In the genomic region with DNA sequence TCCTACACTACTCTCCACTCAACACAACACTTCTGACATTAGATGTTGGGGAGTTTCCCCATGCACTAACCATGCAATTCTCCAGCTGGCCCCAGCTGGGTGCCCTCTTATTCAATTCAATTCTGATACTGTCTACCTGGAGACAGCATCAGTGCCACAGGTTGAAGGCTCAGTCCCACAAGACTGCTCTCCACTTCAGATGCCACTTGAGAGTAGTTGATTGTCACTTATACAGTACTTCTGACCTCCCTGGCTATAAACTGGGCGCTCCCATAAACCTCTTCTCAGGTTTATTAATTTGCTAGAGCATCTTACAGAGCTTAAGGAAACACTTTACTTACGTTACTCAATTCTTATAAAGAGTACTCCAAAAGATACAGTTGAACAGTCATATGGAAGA, we compare ENCODE assay signal across 23 cellular contexts.
"Had no signal": no experiment of that assay in that cellular context is flagged by ENCODE, and none has a peak within 500 bp of the region (broad histone marks: within the 10 kb centered on the region; RNA-seq: fewer than 3 reads in every experiment).

No MANE protein-coding gene starts in this region.

- H3K27ac ChIP-seq: ascending aorta, cardiac muscle cell, colonic mucosa, gastroesophageal sphincter, ovary, right lobe of liver, transverse colon had no signal

- DNase-seq: activated CD4-positive, alpha-beta memory T cell treated with anti-CD3 and anti-CD28 coated beads for 36 hours; activated CD4-positive, alpha-beta T cell treated with anti-CD3 and anti-CD28 coated beads, Interleukin-2, amount 10 ng/mL, durations not matched to agents 24 days and 14 days; activated CD4-positive, CD25-positive, alpha-beta regulatory T cell treated with anti-CD3 and anti-CD28 coated beads, Interleukin-2, amount 50 U/mL, for 72 hours; activated CD8-positive, alpha-beta memory T cell treated with anti-CD3 and anti-CD28 coated beads, Interleukin-2, amount 50 U/mL, for 48 hours; activated gamma-delta T cell; activated naive CD4-positive, alpha-beta T cell treated with anti-CD3 and anti-CD28 coated beads, Interleukin-2, amount 10 ng/mL, durations not matched to agents 7 days and 5 days; activated naive CD8-positive, alpha-beta T cell treated with anti-CD3 and anti-CD28 coated beads, Interleukin-2, amount 10 ng/mL, durations not matched to agents 7 days and 5 days; activated T-cell treated with anti-CD3 and anti-CD28 coated beads, Interleukin-2, amount 50 U/mL, for 24 hours; cerebellar nuclear complex; colonic mucosa; effector memory CD4-positive, alpha-beta T cell; head of caudate nucleus; hippocampal formation; left cardiac atrium; naive B cell; ovary; right lobe of liver; stimulated activated CD4-positive, alpha-beta T cell treated with anti-CD3 and anti-CD28 coated beads, Interleukin-2, amount 100 ng/mL, for 48 hours; stimulated activated naive CD4-positive, alpha-beta T cell treated with Interleukin-2 at 50 U/mL for 16 hours; transverse colon had no signal

- H3K9me3 ChIP-seq: ascending aorta, colonic mucosa, gastroesophageal sphincter, ovary, right lobe of liver, transverse colon had no signal

- H3K4me3 ChIP-seq: ascending aorta, cardiac muscle cell, colonic mucosa, gastroesophageal sphincter, ovary, right lobe of liver, transverse colon had no signal

- H3K4me1 ChIP-seq: ascending aorta, colonic mucosa, gastroesophageal sphincter, right lobe of liver, transverse colon had no signal

- H3K36me3 ChIP-seq: ascending aorta, cardiac muscle cell, colonic mucosa, gastroesophageal sphincter, ovary, right lobe of liver, transverse colon had no signal

- ATAC-seq: gastroesophageal sphincter, left cardiac atrium, right lobe of liver had no signal

- H3K27me3 ChIP-seq: ascending aorta, cardiac muscle cell, colonic mucosa, gastroesophageal sphincter, ovary, right lobe of liver, transverse colon had no signal
